ENCODE assay signal across 22 cellular contexts in the genomic region with DNA sequence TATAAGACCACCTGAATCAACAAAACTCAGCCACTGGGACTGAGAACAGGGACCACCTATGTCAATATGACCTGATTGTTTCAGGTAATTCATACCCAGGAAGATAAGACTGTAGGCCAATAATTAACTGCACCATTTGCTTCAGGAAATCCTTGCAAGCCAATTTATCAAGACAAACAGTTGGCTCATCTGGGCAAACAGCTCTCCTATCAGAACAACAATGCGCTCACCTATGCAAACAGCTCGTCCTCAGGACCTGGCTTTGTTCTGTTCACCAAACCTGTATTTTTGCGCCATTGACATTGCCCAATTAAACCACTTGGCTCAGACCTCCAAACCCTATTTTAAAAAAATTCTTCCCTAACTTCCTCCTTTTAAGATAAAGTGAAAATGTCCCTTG.
DNase-seq lines count a peak whose midpoint lies in the region; ATAC-seq and TF ChIP-seq lines count a peak whose summit lies in the region.
"Had no signal": no experiment of that assay in that cellular context is flagged by ENCODE, and none has a peak within 500 bp of the region (broad histone marks: within the 10 kb centered on the region; RNA-seq: fewer than 3 reads in every experiment).

No MANE protein-coding gene starts in this region.

- H3K27me3 ChIP-seq in tibial nerve = no peaks in the 10 kb centered on the region
- H3K27me3 ChIP-seq: adrenal gland, breast epithelium, stomach, upper lobe of left lung had no signal

- no peak overlapping the region for H3K27ac ChIP-seq in tibial nerve
- H3K27ac ChIP-seq: adrenal gland, breast epithelium, stomach, upper lobe of left lung, WERI-Rb-1 had no signal

- WGBS in tibial nerve, 2 donors = 79 to 84% methylated on average over 3 of the region's 3 CpGs

- no peak for TF ChIP-seq POLR2A in tibial nerve (IDR thresholded peaks at IDR 0.05)

- ATAC-seq in HG03571 (IDR thresholded peaks at IDR 0.05; ENCODE audit: unreplicated experiment) = no peak
- ATAC-seq: left colon; naive thymus-derived CD4-positive, alpha-beta T cell had no signal

- H3K9me3 ChIP-seq in tibial nerve = peaks cover 0 to 2% (median 0%) of the 10 kb centered on the region in 4 donors
- H3K9me3 ChIP-seq: adrenal gland, breast epithelium, upper lobe of left lung had no signal

- TF ChIP-seq EP300 in tibial nerve (IDR thresholded peaks at IDR 0.05) = no peak

- H3K36me3 ChIP-seq in tibial nerve = no peaks in the 10 kb centered on the region
- H3K36me3 ChIP-seq: adrenal gland, breast epithelium, stomach, upper lobe of left lung, WERI-Rb-1 had no signal

- H3K4me1 ChIP-seq in tibial nerve = no peaks in the 10 kb centered on the region
- H3K4me1 ChIP-seq: adrenal gland, breast epithelium, stomach, upper lobe of left lung had no signal

- H3K4me3 ChIP-seq in tibial nerve = no peak overlapping the region
- H3K4me3 ChIP-seq: adrenal gland, breast epithelium, stomach, upper lobe of left lung had no signal

- TF ChIP-seq CTCF in tibial nerve (IDR thresholded peaks at IDR 0.05) = no peak

- peak; percentile 93 for DNase-seq in DMS53 treated with DMSO at 0.1 percent for 48 hours (lab: John Stamatoyannopoulos, UW; ENCODE audit: unreplicated experiment)
- DNase-seq in NCI-H1105 treated with DMSO at 0.1 percent for 48 hours (lab: John Stamatoyannopoulos, UW) = peak; percentile 80
- peak; percentile 78 for DNase-seq in NCI-H510A (lab: John Stamatoyannopoulos, UW)
- DNase-seq in SHP77 treated with DMSO at 0.1 percent for 48 hours (lab: John Stamatoyannopoulos, UW) = peak; percentile 98
- DNase-seq in tibial nerve (ENCODE audit: low spot score in 2 of 2) = no peak
- no peak for DNase-seq in HCEC 1CT
- DNase-seq in NAMALWA (ENCODE audit: low spot score) = no peak
- DNase-seq: activated CD4-positive, alpha-beta T cell treated with anti-CD3 and anti-CD28 coated beads, Interleukin-2, amount 50 U/mL, for 48 hours; adrenal gland; CD4-positive, alpha-beta T cell; cortex of kidney; head of caudate nucleus; left colon; naive thymus-derived CD4-positive, alpha-beta T cell; retina; Right ventricle myocardium superior; stimulated activated CD4-positive, alpha-beta T cell treated with anti-CD3 and anti-CD28 coated beads, Interleukin-4, amount 100 ng/mL, for 24 hours; stomach; upper lobe of left lung; WERI-Rb-1 had no signal

Comparison
In these comparisons a context has a peak if more than half of its experiments do, and no peak if none do; other contexts are left out.
1. DNase-seq: peak in DMS53 treated with DMSO at 0.1 percent for 48 hours (single experiment), NCI-H1105 treated with DMSO at 0.1 percent for 48 hours (single experiment), NCI-H510A (single experiment) and SHP77 treated with DMSO at 0.1 percent for 48 hours (single experiment); none in tibial nerve (0 of 2), HCEC 1CT (single experiment) and NAMALWA (single experiment).